11 cellular contexts compared by ENCODE assay signal in the genomic region with DNA sequence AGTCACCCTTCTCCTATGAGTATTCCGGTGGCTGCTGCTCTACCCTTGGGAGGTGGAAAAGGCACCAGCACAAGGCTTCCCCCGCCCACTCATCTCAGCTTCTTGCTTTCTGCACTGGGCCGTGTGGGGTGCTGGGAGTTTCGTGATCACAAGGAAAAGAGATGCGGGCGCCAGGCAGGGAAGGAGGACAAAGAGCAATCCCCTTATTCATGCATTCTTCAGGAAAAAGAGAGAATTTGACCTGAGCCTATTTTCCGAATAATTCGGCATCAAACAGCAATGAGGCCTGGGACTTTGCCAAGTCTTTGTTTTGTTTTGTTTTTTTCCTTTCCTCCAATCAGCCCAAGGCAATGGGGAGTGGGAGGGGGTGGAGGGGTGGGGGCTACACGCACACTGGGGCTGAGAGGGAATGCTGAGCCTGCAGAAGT.
DNase-seq lines count a peak whose midpoint lies in the region; ATAC-seq and TF ChIP-seq lines count a peak whose summit lies in the region.
"Had no signal": no experiment of that assay in that cellular context is flagged by ENCODE, and none has a peak within 500 bp of the region (broad histone marks: within the 10 kb centered on the region; RNA-seq: fewer than 3 reads in every experiment).

No MANE protein-coding gene starts in this region.

- H3K14ac ChIP-seq in neuronal stem cell (ENCODE audit: low read length), result no peak overlapping the region

- H3K79me1 ChIP-seq in neuronal stem cell (ENCODE audit: low read depth, low read length), result no peaks in the 10 kb centered on the region

- H3K27ac Mint-ChIP-seq in type B pancreatic cell (peak overlapping the region; percentile 78), progenitor cell of endocrine pancreas (no peak overlapping the region)

- 38% methylated on average over 8 of the region's 9 CpGs for WGBS in mammary epithelial cell (ENCODE audit: low coverage, missing lambda C conversion rate)
- no CpG with 5 or more reads among the region's 9 CpGs for WGBS in neuronal stem cell (ENCODE audit: extremely low coverage in 2 of 2, insufficient read length in 2 of 2, insufficient replicate concordance in 1 of 2), 2 donors

- H3K4me1 ChIP-seq in mammary epithelial cell (ENCODE audit: insufficient read depth, low read length) (peaks cover 15% of the 10 kb centered on the region), neuronal stem cell (ENCODE audit: control insufficient read depth in 2 of 2, insufficient read depth in 1 of 2, low read depth in 1 of 2, low read length in 2 of 2) (peaks cover 3 to 13% of the 10 kb centered on the region in 2 donors)
- H3K4me1 ChIP-seq: SJCRH30 had no signal

- no peak overlapping the region for H2BK15ac ChIP-seq in neuronal stem cell (ENCODE audit: low read length)

- H3K18ac ChIP-seq in neuronal stem cell (ENCODE audit: low read length), result peak overlapping the region; percentile 86

- H3K9ac ChIP-seq in mammary epithelial cell (ENCODE audit: insufficient read depth, low read length) (no peak overlapping the region), neuronal stem cell (ENCODE audit: low read depth, low read length, poor library complexity) (no peak overlapping the region)

- no peak overlapping the region for H2AK5ac ChIP-seq in neuronal stem cell (ENCODE audit: low read depth, low read length)

- peak; percentile 58 for ATAC-seq in left ventricle myocardium superior
- ATAC-seq: stimulated activated naive B cell treated with anti-CD40 and anti-IgM and Interleukin-4, amounts not matched to agents 10 μg/mL and 1 μg/mL and 100 μg/mL, for 72 hours had no signal

- H3K4me3 Mint-ChIP-seq in type B pancreatic cell (no peak overlapping the region), progenitor cell of endocrine pancreas (ENCODE audit: low read depth) (no peak overlapping the region)
- H3K4me3 Mint-ChIP-seq: stimulated activated naive B cell treated with anti-CD40 and anti-IgM and Interleukin-4, amounts not matched to agents 10 μg/mL and 1 μg/mL and 100 μg/mL, for 72 hours had no signal

- CTCF ChIA-PET in mammary epithelial cell (lab: Charles Lee; ENCODE audit: low non-redundant PET), result no interaction called here

- no peak for TF ChIP-seq CTCF in mammary epithelial cell (conservative IDR thresholded peaks at IDR 0.05 in 1 of 2, IDR thresholded peaks at IDR 0.05 in 1 of 2; ENCODE audit: extremely low read depth in 1 of 2, insufficient read depth in 1 of 2, low read depth in 1 of 2, low read length in 2 of 2)
- TF ChIP-seq CTCF in type B pancreatic cell (conservative IDR thresholded peaks at IDR 0.05), result no peak
- no peak for TF ChIP-seq CTCF in progenitor cell of endocrine pancreas (IDR thresholded peaks at IDR 0.05; ENCODE audit: unreplicated experiment)

- no peak overlapping the region for H2BK120ac ChIP-seq in neuronal stem cell (ENCODE audit: low read depth, low read length)

- intact Hi-C loops in mammary epithelial cell (cut with micrococcal nuclease), result no loop called here
- intact Hi-C loops in left ventricle myocardium superior (cut with micrococcal nuclease), result no loop called here

- peak overlapping the region; percentile 82 for H4K91ac ChIP-seq in neuronal stem cell (ENCODE audit: low read depth, low read length, poor library complexity)

- H4K8ac ChIP-seq in neuronal stem cell (ENCODE audit: low read depth, low read length), result no peak overlapping the region

- no peak overlapping the region for H3K4me3 ChIP-seq in mammary epithelial cell (replicated peaks in 1 of 3; ENCODE audit: insufficient read depth in 1 of 3, low read depth in 2 of 3, low read length in 3 of 3)
- H3K4me3 ChIP-seq in neuronal stem cell (ENCODE audit: low read length in 2 of 2), result no peak overlapping the region
- H3K4me3 ChIP-seq: SJCRH30 had no signal

- no peaks in the 10 kb centered on the region for H4K20me1 ChIP-seq in mammary epithelial cell (ENCODE audit: insufficient read depth, low read length)

- dilution Hi-C loops in mammary epithelial cell (cut with HindIII; ENCODE audit: low sequenced_read_pairs), result loop anchor here (25.0 kb wide), 1 partner anchor 315 kb away; the partner anchor contains the start of gene BCL6

- H3K4me1 Mint-ChIP-seq in type B pancreatic cell (ENCODE audit: unreplicated experiment), result peaks cover 22% of the 10 kb centered on the region
- H3K4me1 Mint-ChIP-seq in progenitor cell of endocrine pancreas (ENCODE audit: low read depth), result peaks cover 11% of the 10 kb centered on the region

- no peaks in the 10 kb centered on the region for H3K9me3 ChIP-seq in mammary epithelial cell (replicated peaks; ENCODE audit: insufficient read depth, low read length)
- no peaks in the 10 kb centered on the region for H3K9me3 ChIP-seq in neuronal stem cell (replicated peaks in 1 of 2; ENCODE audit: control insufficient read depth in 2 of 2, insufficient read depth in 1 of 2, low read depth in 1 of 2, low read length in 2 of 2)
- H3K9me3 ChIP-seq: SJCRH30 had no signal

- H3K4ac ChIP-seq in neuronal stem cell (ENCODE audit: low read length), result no peak overlapping the region

- peak overlapping the region; percentile 40 for H2BK5ac ChIP-seq in neuronal stem cell (ENCODE audit: low read length)

- H3K36me3 Mint-ChIP-seq in type B pancreatic cell, result no peaks in the 10 kb centered on the region
- H3K36me3 Mint-ChIP-seq in progenitor cell of endocrine pancreas (ENCODE audit: insufficient read depth), result no peaks in the 10 kb centered on the region
- H3K36me3 Mint-ChIP-seq: stimulated activated naive B cell treated with anti-CD40 and anti-IgM and Interleukin-4, amounts not matched to agents 10 μg/mL and 1 μg/mL and 100 μg/mL, for 72 hours had no signal

- H3K27me3 ChIP-seq in mammary epithelial cell (ENCODE audit: insufficient read depth, low read length) (no peaks in the 10 kb centered on the region), neuronal stem cell (ENCODE audit: control insufficient read depth in 3 of 3, insufficient read depth in 3 of 3, low read depth in 1 of 3, low read length in 3 of 3) (peaks cover 0 to 4% (median 0%) of the 10 kb centered on the region in 3 experiments)
- H3K27me3 ChIP-seq: SJCRH30 had no signal

- BruUV-seq in mammary epithelial cell (replicated peaks; lab: Mats Ljungman, UMichigan), result no TSS peak

- H3K36me3 ChIP-seq in mammary epithelial cell (ENCODE audit: insufficient read depth, low read length), result no peaks in the 10 kb centered on the region
- no peaks in the 10 kb centered on the region for H3K36me3 ChIP-seq in neuronal stem cell (replicated peaks in 1 of 2; ENCODE audit: control insufficient read depth in 2 of 2, insufficient read depth in 2 of 2, low read length in 2 of 2)
- H3K36me3 ChIP-seq: SJCRH30 had no signal

- no peak overlapping the region for H3K27ac ChIP-seq in mammary epithelial cell (ENCODE audit: insufficient read depth, low read depth, low read length)
- H3K27ac ChIP-seq in neuronal stem cell (replicated peaks; ENCODE audit: low read length), result peak overlapping the region; percentile 24
- H3K27ac ChIP-seq: SJCRH30 had no signal

- no peak overlapping the region for H2BK12ac ChIP-seq in neuronal stem cell (ENCODE audit: low read length)

- H3K4me2 ChIP-seq in mammary epithelial cell (ENCODE audit: insufficient read depth, low read depth, low read length), result no peak overlapping the region
- no peak overlapping the region for H3K4me2 ChIP-seq in neuronal stem cell (ENCODE audit: insufficient read depth, low read length, poor library complexity, severe bottlenecking)

- in situ Hi-C loops in mammary epithelial cell (cut with MboI; ENCODE audit: low sequenced_read_pairs in 2 of 2), result no loop called here

- DNase-seq in mammary epithelial cell (no peak), left ventricle myocardium superior (peak; percentile 66), neuronal stem cell (ENCODE audit: low spot score) (no peak), type B pancreatic cell (ENCODE audit: extremely low spot score, unreplicated experiment) (no peak), progenitor cell of endocrine pancreas (ENCODE audit: low spot score, unreplicated experiment) (no peak), NCI-H2171 (lab: John Stamatoyannopoulos, UW) (no peak)
- no peak for DNase-seq in central memory CD4-positive, alpha-beta T cell
- DNase-seq: activated CD4-positive, alpha-beta T cell treated with anti-CD3 and anti-CD28 coated beads, Interleukin-2, amount 50 U/mL, for 48 hours; GOT3; SJCRH30; stimulated activated naive B cell treated with anti-CD40 and anti-IgM and Interleukin-4, amounts not matched to agents 10 μg/mL and 1 μg/mL and 100 μg/mL, for 72 hours had no signal

- peak overlapping the region; percentile 69 for H2AFZ ChIP-seq in mammary epithelial cell (ENCODE audit: low read depth, low read length)
- H2AFZ ChIP-seq in neuronal stem cell (ENCODE audit: low read length), result peak overlapping the region; percentile 78

- H3K23ac ChIP-seq in neuronal stem cell (ENCODE audit: low read depth, low read length, poor library complexity), result no peak overlapping the region

- H3K9me3 Mint-ChIP-seq in type B pancreatic cell (no peaks in the 10 kb centered on the region), progenitor cell of endocrine pancreas (ENCODE audit: low read depth) (no peaks in the 10 kb centered on the region)
- H3K9me3 Mint-ChIP-seq: stimulated activated naive B cell treated with anti-CD40 and anti-IgM and Interleukin-4, amounts not matched to agents 10 μg/mL and 1 μg/mL and 100 μg/mL, for 72 hours had no signal

- no peaks in the 10 kb centered on the region for H3K79me2 ChIP-seq in mammary epithelial cell (ENCODE audit: insufficient read depth, low read length)

- H3K27me3 Mint-ChIP-seq in type B pancreatic cell (no peaks in the 10 kb centered on the region), progenitor cell of endocrine pancreas (peaks cover 45% of the 10 kb centered on the region)
